ENCODE assay signal across 1 cellular context in genomic region chr17:82029990-82030469, GRCh38.
TF ChIP-seq lines count a peak whose summit lies in the region.

No MANE protein-coding gene starts in this region.

TF ChIP-seq in H1, 55 proteins besides CTCF, POLR2A, EP300 and RAD21:
- TF ChIP-seq, protein P1, sequence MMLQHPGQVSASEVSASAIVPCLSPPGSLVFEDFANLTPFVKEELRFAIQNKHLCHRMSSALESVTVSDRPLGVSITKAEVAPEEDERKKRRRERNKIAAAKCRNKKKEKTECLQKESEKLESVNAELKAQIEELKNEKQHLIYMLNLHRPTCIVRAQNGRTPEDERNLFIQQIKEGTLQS (IDR thresholded peaks at IDR 0.05; ENCODE audit: insufficient read depth, low read depth, low read length), result no peak
- TF ChIP-seq CHD1 (IDR thresholded peaks at IDR 0.05; ENCODE audit: low read depth, low read length) (no peak), KDM1A (IDR thresholded peaks at IDR 0.05; ENCODE audit: borderline replicate concordance, low read length) (no peak), TCF12 (IDR thresholded peaks at IDR 0.05; ENCODE audit: low read depth, low read length) (no peak), ZNF274 (IDR thresholded peaks at IDR 0.05; ENCODE audit: borderline replicate concordance, extremely low read depth, low read length) (no peak), BACH1 (IDR thresholded peaks at IDR 0.05; ENCODE audit: low read length) (no peak), CBX5 (IDR thresholded peaks at IDR 0.05; ENCODE audit: low read depth, low read length) (no peak), GABPA (IDR thresholded peaks at IDR 0.05; ENCODE audit: borderline replicate concordance, insufficient read depth, low read length) (no peak), TAF7 (optimal IDR thresholded peaks at IDR 0.05; ENCODE audit: borderline replicate concordance, low read depth, low read length) (no peak), CEBPB (IDR thresholded peaks at IDR 0.05; ENCODE audit: low read depth, low read length) (no peak), SAP30 (IDR thresholded peaks at IDR 0.05; ENCODE audit: insufficient read depth, insufficient replicate concordance, low read length) (no peak), SP1 (IDR thresholded peaks at IDR 0.05; ENCODE audit: low read depth, low read length) (no peak), YY1 (IDR thresholded peaks at IDR 0.05; ENCODE audit: low read depth, low read length) (no peak), KDM4A (IDR thresholded peaks at IDR 0.05; ENCODE audit: low read depth, low read length, severe bottlenecking) (no peak)
